ENCODE assay signal across 20 cellular contexts in the genomic region with DNA sequence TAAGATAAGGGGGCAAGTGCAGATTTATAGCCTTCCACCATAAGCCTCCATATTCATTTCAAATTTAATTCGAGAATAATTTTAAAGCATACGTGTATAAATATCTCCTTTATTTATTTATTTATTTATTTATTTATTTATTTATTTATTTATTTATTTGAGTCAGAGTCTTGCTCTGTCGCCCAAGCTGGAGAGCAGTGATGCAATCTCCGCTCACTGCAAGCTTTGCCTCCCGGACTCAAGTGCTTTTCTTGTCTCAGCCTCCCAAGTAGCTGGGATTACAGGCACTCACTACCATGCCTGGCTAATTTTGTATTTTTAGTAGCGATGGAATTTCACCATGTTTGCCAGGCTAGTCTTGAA.
"Had no signal": no experiment of that assay in that cellular context is flagged by ENCODE, and none has a peak within 500 bp of the region (broad histone marks: within the 10 kb centered on the region; RNA-seq: fewer than 3 reads in every experiment).

No MANE protein-coding gene starts in this region.

- H3K4me2 ChIP-seq: SK-N-SH had no signal

- FAIRE-seq: RCC 7860 had no signal

- DNase-seq: KBM-7, MV-4-11, NCI-H1048, NCI-H1105, NCI-H1417, NCI-H1436 treated with DMSO at 0.1 percent for 48 hours, NCI-H1694, NCI-H187 treated with DMSO at 0.1 percent for 48 hours, NCI-H2029 treated with DMSO at 0.1 percent for 48 hours, NCI-H2171 treated with DMSO at 0.1 percent for 48 hours, NCI-H2227 treated with DMSO at 0.1 percent for 48 hours, NCI-H524 treated with DMSO at 0.1 percent for 48 hours, NCI-H69, NCI-H774, Right ventricle myocardium superior, RPMI8226, SIG-M5, SW 1271 had no signal

- H3K9me3 ChIP-seq: SK-N-SH had no signal
